Comparison of ENCODE assay signal across 13 cellular contexts in the genomic region with DNA sequence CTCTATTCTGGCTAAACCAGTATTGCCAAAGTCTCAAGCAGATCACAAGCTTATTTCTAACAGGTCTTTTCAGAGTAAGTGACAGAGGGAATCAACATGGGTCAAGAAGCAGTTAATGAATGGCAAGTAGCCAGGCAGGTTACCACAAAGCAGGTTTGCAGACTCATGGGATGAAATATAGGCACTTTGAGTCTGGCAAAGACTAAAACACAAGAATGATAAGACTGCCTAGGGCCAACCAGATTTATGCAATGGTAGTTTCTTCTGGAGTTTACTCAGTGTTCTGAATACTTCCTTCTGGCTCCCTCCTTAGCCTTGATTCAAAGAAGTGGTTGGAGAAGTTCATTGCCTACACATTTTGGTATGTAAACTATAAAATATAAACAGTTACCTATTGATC. TPM values are rescaled to one million over a fixed set of nuclear protein-coding genes. Genes with fewer than 3 reads are reported as not detected.
DNase-seq lines count a peak whose midpoint lies in the region; ATAC-seq and TF ChIP-seq lines count a peak whose summit lies in the region.
"Had no signal": no experiment of that assay in that cellular context is flagged by ENCODE, and none has a peak within 500 bp of the region (broad histone marks: within the 10 kb centered on the region; RNA-seq: fewer than 3 reads in every experiment).

No MANE protein-coding gene starts in this region.

- H3K4me3 Mint-ChIP-seq in chondrocyte (ENCODE audit: unreplicated experiment) (peak overlapping the region; percentile 52), nephron progenitor cell (peak overlapping the region; percentile 99)
- H3K4me3 Mint-ChIP-seq: central memory CD8-positive, alpha-beta T cell; immature natural killer cell had no signal

- peak overlapping the region; percentile 25 for H3K4me3 ChIP-seq in GM12864 (ENCODE audit: low read depth, low read length)
- no peak overlapping the region for H3K4me3 ChIP-seq in LNCaP clone FGC (ENCODE audit: low read depth, low read length)

- H3K27me3 Mint-ChIP-seq in chondrocyte (ENCODE audit: low read depth) (no peaks in the 10 kb centered on the region), nephron progenitor cell (ENCODE audit: low read depth, poor library complexity) (peaks cover 3% of the 10 kb centered on the region)

- no peak for TF ChIP-seq CTCF in GM12864 (IDR thresholded peaks at IDR 0.05; ENCODE audit: low read depth, low read length, missing control alignments)
- no peak for TF ChIP-seq CTCF in LNCaP clone FGC (IDR thresholded peaks at IDR 0.05; ENCODE audit: control insufficient read depth, extremely low read depth, insufficient read depth)
- no peak for TF ChIP-seq CTCF in chondrocyte (IDR thresholded peaks at IDR 0.05)
- no peak for TF ChIP-seq CTCF in nephron progenitor cell (IDR thresholded peaks at IDR 0.05)

- H3K36me3 Mint-ChIP-seq in chondrocyte (ENCODE audit: low read depth), result no peaks in the 10 kb centered on the region
- H3K36me3 Mint-ChIP-seq in nephron progenitor cell (ENCODE audit: low read depth), result peaks cover 33% of the 10 kb centered on the region
- H3K36me3 Mint-ChIP-seq: immature natural killer cell had no signal

- no peak for DNase-seq in GM12864 (ENCODE audit: low read depth)
- DNase-seq in LNCaP clone FGC (ENCODE audit: low read depth), result peak; percentile 48
- no peak for DNase-seq in chondrocyte (ENCODE audit: low spot score)
- no peak for DNase-seq in nephron progenitor cell
- DNase-seq in EL, result no peak
- DNase-seq: activated CD4-positive, CD25-positive, alpha-beta regulatory T cell treated with anti-CD3 and anti-CD28 coated beads, Interleukin-2, amount 50 U/mL, for 72 hours; immature natural killer cell; right cardiac atrium; stimulated activated CD8-positive, alpha-beta memory T cell treated with anti-CD3 and anti-CD28 coated beads, Interleukin-4, amount 100 ng/mL, for 48 hours had no signal

- no peaks in the 10 kb centered on the region for H3K9me3 Mint-ChIP-seq in chondrocyte (ENCODE audit: low read depth)
- peaks cover 6% of the 10 kb centered on the region for H3K9me3 Mint-ChIP-seq in nephron progenitor cell
- H3K9me3 Mint-ChIP-seq: central memory CD8-positive, alpha-beta T cell; immature natural killer cell had no signal

- peak overlapping the region; percentile 91 for H3K27ac Mint-ChIP-seq in chondrocyte (ENCODE audit: unreplicated experiment)
- H3K27ac Mint-ChIP-seq in nephron progenitor cell, result peak overlapping the region; percentile 92

- peaks cover 68% of the 10 kb centered on the region for H3K4me1 Mint-ChIP-seq in chondrocyte (ENCODE audit: low read depth)
- peaks cover 73% of the 10 kb centered on the region for H3K4me1 Mint-ChIP-seq in nephron progenitor cell

- ATAC-seq in HG03135 (IDR thresholded peaks at IDR 0.05; ENCODE audit: unreplicated experiment) (no peak), HG03442 (IDR thresholded peaks at IDR 0.05; ENCODE audit: unreplicated experiment) (no peak), HG02884 (IDR thresholded peaks at IDR 0.05; ENCODE audit: unreplicated experiment) (no peak)
- ATAC-seq: right cardiac atrium had no signal

RNA-seq across cellular contexts. Expression of a gene that starts 3.6 kb away (rescaled TPM):
- 77.8 to 86.9 TPM (median 86.9 TPM) in 3 replicates for total RNA-seq in chondrocyte
